9 cellular contexts compared by ENCODE assay signal in the genomic region with DNA sequence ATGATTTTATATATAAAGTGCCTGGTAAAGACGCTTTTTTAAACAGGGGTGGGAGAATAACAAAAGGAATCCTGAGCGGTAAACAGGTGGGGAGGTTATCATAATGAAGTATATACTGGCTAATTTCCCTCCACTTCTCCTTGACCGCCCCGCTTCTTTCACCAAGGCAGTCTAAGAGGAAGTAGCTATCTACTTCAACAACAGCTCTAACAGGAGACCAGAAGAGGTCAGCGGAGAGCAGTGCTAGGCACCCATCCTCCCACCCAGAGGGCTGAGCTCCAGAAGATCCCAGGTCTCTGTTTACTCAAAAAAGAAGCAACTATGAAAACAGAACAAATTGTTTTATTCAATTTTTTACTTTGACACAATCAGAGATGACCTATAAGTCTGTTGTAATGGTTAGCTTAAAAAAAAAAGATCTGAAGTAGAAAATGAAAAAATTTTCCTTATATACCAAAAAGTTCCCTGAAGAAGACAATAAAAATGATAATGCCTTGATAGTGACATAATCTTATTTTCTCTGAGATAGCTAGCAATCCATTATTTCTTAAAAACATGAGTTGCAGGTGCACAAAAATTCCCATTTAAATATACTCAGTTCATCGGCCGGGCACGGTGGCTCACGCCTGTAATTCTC.
DNase-seq lines count a peak whose midpoint lies in the region; ATAC-seq, FAIRE-seq and TF ChIP-seq lines count a peak whose summit lies in the region.
"Had no signal": no experiment of that assay in that cellular context is flagged by ENCODE, and none has a peak within 500 bp of the region (broad histone marks: within the 10 kb centered on the region; RNA-seq: fewer than 3 reads in every experiment).

No MANE protein-coding gene starts in this region.

- TF ChIP-seq POLR2A in endothelial cell of umbilical vein (IDR thresholded peaks at IDR 0.05; ENCODE audit: low read depth, low read length) = no peak

- H3K36me3 ChIP-seq in endothelial cell of umbilical vein (ENCODE audit: control insufficient read depth in 2 of 2, extremely low read depth in 1 of 2, insufficient read depth in 2 of 2, low read length in 2 of 2) = no peaks in the 10 kb centered on the region

- intact Hi-C loops in Right ventricle myocardium inferior (cut with DNase I) (loop anchor here (10.0 kb wide), 1 partner anchor 357 kb away; no protein-coding TSS in a partner anchor), cardiac septum (cut with DNase I) (loop anchor here (10.0 kb wide), 1 partner anchor 357 kb away; no protein-coding TSS in a partner anchor), endothelial cell of umbilical vein (cut with micrococcal nuclease) (loop anchor here (1.0 to 5.0 kb wide), 3 partner anchors 337 to 387 kb away; no protein-coding TSS in a partner anchor)

- dilution Hi-C loops in endothelial cell of umbilical vein (cut with MboI; ENCODE audit: extremely low pct_ligation_motif_present, low sequenced_read_pairs) = no loop called here

- DNase-seq in Right ventricle myocardium inferior (ENCODE audit: missing footprints) = no peak
- DNase-seq in cardiac septum (ENCODE audit: low spot score) = no peak
- DNase-seq in HFF-Myc (ENCODE audit: extremely low read depth, low read depth) = peak; percentile 40
- DNase-seq in NCI-H1092 treated with DMSO at 0.1 percent for 48 hours (lab: John Stamatoyannopoulos, UW) = peak; percentile 66
- peak; percentile 15 for DNase-seq in T-helper 2 cell treated with Interferon-gamma antibody and Interleukin-4, amounts not matched to agents 5 μg/mL and 100 μg/mL, for 36 hours (ENCODE audit: low spot score)
- DNase-seq in endothelial cell of umbilical vein (ENCODE audit: low read depth, low spot score) = peak; percentile 69
- DNase-seq in midbrain (lab: John Stamatoyannopoulos, UW) = peak; percentile 53
- peak; percentile 47 for DNase-seq in ureter (ENCODE audit: low spot score)

- no peaks in the 10 kb centered on the region for H3K9me1 ChIP-seq in endothelial cell of umbilical vein (replicated peaks; ENCODE audit: control insufficient read depth, extremely low read depth, insufficient read depth, low read length)

- no peaks in the 10 kb centered on the region for H3K27me3 ChIP-seq in endothelial cell of umbilical vein (ENCODE audit: control insufficient read depth in 2 of 2, insufficient read depth in 2 of 2, low read length in 2 of 2)

- no peak overlapping the region for H3K4me3 Mint-ChIP-seq in T-helper 2 cell treated with Interferon-gamma antibody and Interleukin-4, amounts not matched to agents 5 μg/mL and 100 μg/mL, for 36 hours
- H3K4me3 Mint-ChIP-seq: immature natural killer cell had no signal

- no peak overlapping the region for H3K4me2 ChIP-seq in endothelial cell of umbilical vein (ENCODE audit: insufficient read depth, low read length)

- H3K9me3 ChIP-seq in endothelial cell of umbilical vein (replicated peaks; ENCODE audit: control insufficient read depth, insufficient read depth, low read length) = no peaks in the 10 kb centered on the region

- peaks cover 2% of the 10 kb centered on the region for H3K4me1 Mint-ChIP-seq in T-helper 2 cell treated with Interferon-gamma antibody and Interleukin-4, amounts not matched to agents 5 μg/mL and 100 μg/mL, for 36 hours (ENCODE audit: low read depth)

- H2AFZ ChIP-seq in endothelial cell of umbilical vein (ENCODE audit: low read depth, low read length) = no peak overlapping the region

- peak; percentile 84 for ATAC-seq in Right ventricle myocardium inferior

- H3K9ac ChIP-seq in endothelial cell of umbilical vein (replicated peaks; ENCODE audit: extremely low read depth, insufficient read depth, low read length) = no peak overlapping the region

- no peaks in the 10 kb centered on the region for H3K9me3 Mint-ChIP-seq in T-helper 2 cell treated with Interferon-gamma antibody and Interleukin-4, amounts not matched to agents 5 μg/mL and 100 μg/mL, for 36 hours
- H3K9me3 Mint-ChIP-seq: immature natural killer cell had no signal

- H3K27ac Mint-ChIP-seq in T-helper 2 cell treated with Interferon-gamma antibody and Interleukin-4, amounts not matched to agents 5 μg/mL and 100 μg/mL, for 36 hours = no peak overlapping the region
- H3K27ac Mint-ChIP-seq: immature natural killer cell had no signal

- no TSS peak for BruUV-seq in endothelial cell of umbilical vein (replicated peaks; lab: Mats Ljungman, UMichigan)

- POLR2A ChIA-PET in endothelial cell of umbilical vein (lab: Charles Lee) = no interaction called here

- H4K20me1 ChIP-seq in endothelial cell of umbilical vein (replicated peaks; ENCODE audit: control insufficient read depth, extremely low read depth, insufficient read depth, low read length) = no peaks in the 10 kb centered on the region

- no peak for FAIRE-seq in endothelial cell of umbilical vein (lab: Jason Lieb, UNC)

- no peaks in the 10 kb centered on the region for H3K27me3 Mint-ChIP-seq in T-helper 2 cell treated with Interferon-gamma antibody and Interleukin-4, amounts not matched to agents 5 μg/mL and 100 μg/mL, for 36 hours (ENCODE audit: low read depth)

- H3K79me2 ChIP-seq in endothelial cell of umbilical vein (ENCODE audit: control insufficient read depth, insufficient read depth, low read length) = no peaks in the 10 kb centered on the region

- H3K4me1 ChIP-seq in endothelial cell of umbilical vein (ENCODE audit: control insufficient read depth, extremely low read depth, insufficient read depth, low read length) = peaks cover 37% of the 10 kb centered on the region

- TF ChIP-seq CTCF in HFF-Myc (IDR thresholded peaks at IDR 0.05; ENCODE audit: low read depth, low read length, missing control alignments) = peak; percentile 85
- TF ChIP-seq CTCF in endothelial cell of umbilical vein (IDR thresholded peaks at IDR 0.05; ENCODE audit: extremely low read depth in 1 of 2, insufficient read depth in 1 of 2, low read depth in 1 of 2, low read length in 2 of 2) = peak; percentile 43 to 62

- H3K4me3 ChIP-seq in HFF-Myc (replicated peaks; ENCODE audit: low read depth, low read length) (no peak overlapping the region), endothelial cell of umbilical vein (replicated peaks in 1 of 3; ENCODE audit: insufficient read depth in 1 of 3, low read depth in 1 of 3, low read length in 3 of 3) (no peak overlapping the region)

- CTCF ChIA-PET in endothelial cell of umbilical vein (lab: Charles Lee) = interaction anchor here (0.6 to 3.4 kb wide), 54 partner anchors 10 to 530 kb away, joined by 3 to 55 read pairs (median 4); partner anchors contain the start of genes PDSS2 and SOBP

- H3K27ac ChIP-seq in endothelial cell of umbilical vein (ENCODE audit: insufficient read depth, low read depth, low read length) = no peak overlapping the region

- no peaks in the 10 kb centered on the region for H3K36me3 Mint-ChIP-seq in T-helper 2 cell treated with Interferon-gamma antibody and Interleukin-4, amounts not matched to agents 5 μg/mL and 100 μg/mL, for 36 hours (ENCODE audit: low read depth)
- H3K36me3 Mint-ChIP-seq: immature natural killer cell had no signal

TF ChIP-seq in endothelial cell of umbilical vein, 7 proteins besides CTCF, POLR2A, EP300 and RAD21:
- no peak for TF ChIP-seq MYC (IDR thresholded peaks at IDR 0.05; ENCODE audit: low read depth, low read length)
TF ChIP-seq in endothelial cell of umbilical vein: peak in this region for 0.

Comparison
In these comparisons a context has a peak if more than half of its experiments do, and no peak if none do; other contexts are left out.
1. DNase-seq: peak in HFF-Myc (single experiment), NCI-H1092 treated with DMSO at 0.1 percent for 48 hours (single experiment), T-helper 2 cell treated with Interferon-gamma antibody and Interleukin-4, amounts not matched to agents 5 μg/mL and 100 μg/mL, for 36 hours (single experiment), endothelial cell of umbilical vein (single experiment), midbrain (single experiment) and ureter (single experiment); none in Right ventricle myocardium inferior (single experiment) and cardiac septum (single experiment).